In the genomic region with DNA sequence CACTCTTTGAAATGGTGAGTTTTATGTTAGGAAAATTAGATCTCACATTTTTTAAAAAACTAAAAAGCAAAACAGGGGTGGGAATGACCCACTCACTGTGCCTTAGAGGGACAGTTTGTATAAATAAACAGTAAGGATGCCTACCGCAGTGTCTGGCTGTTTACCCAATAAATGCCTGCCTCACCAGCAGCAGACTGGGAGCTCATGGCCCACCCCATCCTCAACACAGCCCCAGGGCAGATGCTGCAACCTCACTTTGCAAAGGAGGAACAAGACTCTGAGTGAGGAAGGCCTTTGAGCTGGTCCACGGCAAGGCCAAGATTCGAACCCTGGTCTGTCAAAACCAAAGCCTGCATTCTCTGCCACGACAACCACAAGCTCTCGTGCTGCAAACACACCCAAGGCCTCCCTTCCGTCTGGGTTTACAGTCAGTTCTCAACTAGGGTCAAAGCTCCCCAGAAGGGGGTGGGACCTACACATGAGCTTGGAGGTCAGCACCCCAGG, we compare ENCODE assay signal across 21 cellular contexts.
"Had no signal": no experiment of that assay in that cellular context is flagged by ENCODE, and none has a peak within 500 bp of the region (broad histone marks: within the 10 kb centered on the region; RNA-seq: fewer than 3 reads in every experiment).

No MANE protein-coding gene starts in this region.

- H3K4me1 Mint-ChIP-seq: naive thymus-derived CD8-positive, alpha-beta T cell; stimulated activated naive B cell treated with anti-CD40 and anti-IgM and Interleukin-4, amounts not matched to agents 10 μg/mL and 1 μg/mL and 100 μg/mL, for 72 hours; stimulated activated naive CD8-positive, alpha-beta T cell treated with anti-CD3 and anti-CD28 coated beads, Interleukin-15, amount 100 ng/mL, for 72 hours had no signal

- H3K36me3 ChIP-seq: esophagus muscularis mucosa, gastrocnemius medialis, heart right ventricle, spleen had no signal

- H3K27me3 Mint-ChIP-seq: dendritic cell treated with granulocyte-macrophage colony-stimulating factor and Interleukin-4, amounts not matched to agents 40 ng/mL and 50 ng/mL, for 4 days had no signal

- H3K4me1 ChIP-seq: esophagus muscularis mucosa, gastrocnemius medialis, heart right ventricle, spleen had no signal

- H3K27me3 ChIP-seq: esophagus muscularis mucosa, gastrocnemius medialis, heart right ventricle had no signal

- H3K4me3 ChIP-seq: esophagus muscularis mucosa, gastrocnemius medialis, heart right ventricle, mucosa of descending colon, spleen had no signal

- H3K9me3 Mint-ChIP-seq: dendritic cell treated with granulocyte-macrophage colony-stimulating factor and Interleukin-4, amounts not matched to agents 40 ng/mL and 50 ng/mL, for 4 days; effector memory CD8-positive, alpha-beta T cell; stimulated activated naive CD8-positive, alpha-beta T cell treated with anti-CD3 and anti-CD28 coated beads, Interleukin-15, amount 100 ng/mL, for 72 hours had no signal

- DNase-seq: effector memory CD8-positive, alpha-beta T cell; gastrocnemius medialis; heart right ventricle; hypothalamus; islet precursor cell; mammary epithelial cell; mucosa of descending colon; naive thymus-derived CD8-positive, alpha-beta T cell; spleen; stimulated activated CD4-positive, alpha-beta T cell treated with anti-CD3 and anti-CD28 coated beads, Interleukin-15, amount 100 ng/mL, for 24 hours; stimulated activated CD4-positive, alpha-beta T cell treated with anti-CD3 and anti-CD28 coated beads, Interleukin-1b, Interleukin-23, amount 100 ng/mL, for 48 hours; stimulated activated CD4-positive, alpha-beta T cell treated with anti-CD3 and anti-CD28 coated beads, Interleukin-4, amount 100 ng/mL, for 4 hours; stimulated activated naive B cell treated with anti-CD40 and anti-IgM and Interleukin-4, amounts not matched to agents 10 μg/mL and 1 μg/mL and 100 μg/mL, for 72 hours; stimulated activated naive CD8-positive, alpha-beta T cell treated with anti-CD3 and anti-CD28 coated beads, Interleukin-15, amount 100 ng/mL, for 72 hours; substantia nigra; trophoblast cell had no signal

- H3K9me3 ChIP-seq: esophagus muscularis mucosa, gastrocnemius medialis, heart right ventricle, mucosa of descending colon, spleen had no signal

- H3K27ac Mint-ChIP-seq: dendritic cell treated with granulocyte-macrophage colony-stimulating factor and Interleukin-4, amounts not matched to agents 40 ng/mL and 50 ng/mL, for 4 days; effector memory CD8-positive, alpha-beta T cell; naive thymus-derived CD8-positive, alpha-beta T cell; stimulated activated naive B cell treated with anti-CD40 and anti-IgM and Interleukin-4, amounts not matched to agents 10 μg/mL and 1 μg/mL and 100 μg/mL, for 72 hours; stimulated activated naive CD8-positive, alpha-beta T cell treated with anti-CD3 and anti-CD28 coated beads, Interleukin-15, amount 100 ng/mL, for 72 hours had no signal

- ATAC-seq: effector memory CD8-positive, alpha-beta T cell; gastrocnemius medialis; heart right ventricle; left lobe of liver; mucosa of descending colon; naive thymus-derived CD8-positive, alpha-beta T cell; sciatic nerve; stimulated activated naive B cell treated with anti-CD40 and anti-IgM and Interleukin-4, amounts not matched to agents 10 μg/mL and 1 μg/mL and 100 μg/mL, for 72 hours; stimulated activated naive CD8-positive, alpha-beta T cell treated with anti-CD3 and anti-CD28 coated beads, Interleukin-15, amount 100 ng/mL, for 72 hours had no signal

- H3K27ac ChIP-seq: epithelial cell of prostate, esophagus muscularis mucosa, gastrocnemius medialis, heart right ventricle, spleen had no signal

- H3K36me3 Mint-ChIP-seq: naive thymus-derived CD8-positive, alpha-beta T cell; stimulated activated naive B cell treated with anti-CD40 and anti-IgM and Interleukin-4, amounts not matched to agents 10 μg/mL and 1 μg/mL and 100 μg/mL, for 72 hours had no signal

- H3K4me3 Mint-ChIP-seq: dendritic cell treated with granulocyte-macrophage colony-stimulating factor and Interleukin-4, amounts not matched to agents 40 ng/mL and 50 ng/mL, for 4 days; effector memory CD8-positive, alpha-beta T cell; naive thymus-derived CD8-positive, alpha-beta T cell; stimulated activated naive B cell treated with anti-CD40 and anti-IgM and Interleukin-4, amounts not matched to agents 10 μg/mL and 1 μg/mL and 100 μg/mL, for 72 hours; stimulated activated naive CD8-positive, alpha-beta T cell treated with anti-CD3 and anti-CD28 coated beads, Interleukin-15, amount 100 ng/mL, for 72 hours had no signal
